In genomic region chr2:241508240-241508509, GRCh38 we compare ENCODE assay signal across 8 cellular contexts. TPM values are rescaled to one million over a fixed set of nuclear protein-coding genes. Genes with fewer than 3 reads are reported as not detected.
DNase-seq lines count a peak whose midpoint lies in the region; ATAC-seq, FAIRE-seq and TF ChIP-seq lines count a peak whose summit lies in the region.

No MANE protein-coding gene starts in this region.

- intact Hi-C loops in pancreas (cut with DNase I), result no loop called here

- H3K27me3 ChIP-seq in pancreas, result no peaks in the 10 kb centered on the region

- FAIRE-seq in pancreas (lab: Jason Lieb, UNC), result no peak

- DNase-seq in T-helper 2 cell treated with Interferon-gamma antibody and Interleukin-4, amounts not matched to agents 5 μg/mL and 100 μg/mL, for 36 hours (ENCODE audit: low spot score), result no peak
- DNase-seq in T-helper 2 cell (no peak), T-helper 17 cell (peak in 1 of 3 donors; percentile 53), fibroblast of pulmonary artery (ENCODE audit: low read depth) (no peak), pancreas (no peak), foreskin melanocyte (no peak), AG20443 (ENCODE audit: low spot score) (no peak)

- TF ChIP-seq CTCF in fibroblast of pulmonary artery (IDR thresholded peaks at IDR 0.05; ENCODE audit: low read length, missing control alignments) (no peak), pancreas (IDR thresholded peaks at IDR 0.05) (no peak)

- H3K4me3 ChIP-seq in fibroblast of pulmonary artery (replicated peaks; ENCODE audit: low read depth, low read length) (peak overlapping the region; percentile 81), pancreas (peak overlapping the region; percentile 60 to 94 (median 74))

- peak overlapping the region; percentile 77 for H3K4me3 Mint-ChIP-seq in T-helper 2 cell treated with Interferon-gamma antibody and Interleukin-4, amounts not matched to agents 5 μg/mL and 100 μg/mL, for 36 hours
- H3K4me3 Mint-ChIP-seq in T-helper 17 cell, result peak overlapping the region; percentile 90

- H3K27me3 Mint-ChIP-seq in T-helper 2 cell treated with Interferon-gamma antibody and Interleukin-4, amounts not matched to agents 5 μg/mL and 100 μg/mL, for 36 hours (ENCODE audit: low read depth), result peaks cover 3% of the 10 kb centered on the region
- H3K27me3 Mint-ChIP-seq in T-helper 17 cell, result no peaks in the 10 kb centered on the region

- H3K36me3 Mint-ChIP-seq in T-helper 2 cell treated with Interferon-gamma antibody and Interleukin-4, amounts not matched to agents 5 μg/mL and 100 μg/mL, for 36 hours (ENCODE audit: low read depth), result no peaks in the 10 kb centered on the region
- peaks cover 2% of the 10 kb centered on the region for H3K36me3 Mint-ChIP-seq in T-helper 17 cell (ENCODE audit: low read depth)

- ATAC-seq in HG02884 (IDR thresholded peaks at IDR 0.05; ENCODE audit: unreplicated experiment), result peak; percentile 29
- ATAC-seq in T-helper 17 cell, result no peak
- ATAC-seq in pancreas, result peak; percentile 15 to 58 (median 34)

- no peak overlapping the region for H3K27ac Mint-ChIP-seq in T-helper 2 cell treated with Interferon-gamma antibody and Interleukin-4, amounts not matched to agents 5 μg/mL and 100 μg/mL, for 36 hours
- H3K27ac Mint-ChIP-seq in T-helper 17 cell, result no peak overlapping the region

- peaks cover 14 to 30% (median 22%) of the 10 kb centered on the region in 3 donors for H3K4me1 ChIP-seq in pancreas

- H3K9me3 Mint-ChIP-seq in T-helper 2 cell treated with Interferon-gamma antibody and Interleukin-4, amounts not matched to agents 5 μg/mL and 100 μg/mL, for 36 hours, result no peaks in the 10 kb centered on the region

- H3K9me3 ChIP-seq in T-helper 17 cell (ENCODE audit: control insufficient read depth, low read length, poor library complexity, severe bottlenecking) (no peaks in the 10 kb centered on the region), pancreas (no peaks in the 10 kb centered on the region)

- peaks cover 10% of the 10 kb centered on the region for H3K4me1 Mint-ChIP-seq in T-helper 2 cell treated with Interferon-gamma antibody and Interleukin-4, amounts not matched to agents 5 μg/mL and 100 μg/mL, for 36 hours (ENCODE audit: low read depth)
- H3K4me1 Mint-ChIP-seq in T-helper 17 cell, result peaks cover 27% of the 10 kb centered on the region

- H3K27ac ChIP-seq in pancreas, result peak overlapping the region; percentile 65 to 91 (median 76)

- H3K36me3 ChIP-seq in pancreas, result no peaks in the 10 kb centered on the region

- WGBS in pancreas, 2 donors, result 0 to 1% methylated on average over 15 to 33 of the region's 35 CpGs

RNA-seq across cellular contexts. Expression of gene STK25, which starts 0.2 kb away (rescaled TPM):
- total RNA-seq in T-helper 17 cell (100 to 1,000 TPM; 105 to 109 TPM), pancreas (100 to 1,000 TPM in 1 of 6 donors, 10 to 100 TPM in 5; 60.6 to 103 (median 71.7) TPM)
- polyA plus RNA-seq in pancreas, result 100 to 1,000 TPM; 265 to 282 TPM

RNA-seq across cellular contexts. Expression of gene BOK, which starts 50.4 kb away (rescaled TPM):
- total RNA-seq in T-helper 17 cell (not detected), pancreas (10 to 100 TPM in 5 of 6 donors, 1 to 10 TPM in 1; 10.0 to 24.8 (median 12.6) TPM)
- polyA plus RNA-seq in pancreas, result 10 to 100 TPM; 10.1 to 11.5 TPM

Comparison
In these comparisons a context has a peak if more than half of its experiments do, and no peak if none do; other contexts are left out.
1. RNA of gene BOK, which starts 50.4 kb away (total RNA-seq): 10.0 to 24.8 TPM in pancreas; not detected in T-helper 17 cell; every median in the first group is over 10 times any median in the second.